ENCODE assay signal across 1 cellular context in genomic region chr16:11994187-11995119, GRCh38.
TF ChIP-seq lines count a peak whose summit lies in the region.

No MANE protein-coding gene starts in this region.

TF ChIP-seq in SK-N-SH treated with all-trans-retinoic acid at 6 μM for 48 hours, 23 proteins besides CTCF, POLR2A, EP300 and RAD21:
- TF ChIP-seq ZFP3 (CRISPR knock-in tag; IDR thresholded peaks at IDR 0.05) (no peak), PATZ1 (CRISPR knock-in tag; IDR thresholded peaks at IDR 0.05; ENCODE audit: borderline replicate concordance) (no peak), ZNF565 (CRISPR knock-in tag; conservative IDR thresholded peaks at IDR 0.05; ENCODE audit: low read depth) (no peak), ZFP30 (CRISPR knock-in tag; IDR thresholded peaks at IDR 0.05) (no peak)
